ENCODE assay signal across 28 cellular contexts in the genomic region with DNA sequence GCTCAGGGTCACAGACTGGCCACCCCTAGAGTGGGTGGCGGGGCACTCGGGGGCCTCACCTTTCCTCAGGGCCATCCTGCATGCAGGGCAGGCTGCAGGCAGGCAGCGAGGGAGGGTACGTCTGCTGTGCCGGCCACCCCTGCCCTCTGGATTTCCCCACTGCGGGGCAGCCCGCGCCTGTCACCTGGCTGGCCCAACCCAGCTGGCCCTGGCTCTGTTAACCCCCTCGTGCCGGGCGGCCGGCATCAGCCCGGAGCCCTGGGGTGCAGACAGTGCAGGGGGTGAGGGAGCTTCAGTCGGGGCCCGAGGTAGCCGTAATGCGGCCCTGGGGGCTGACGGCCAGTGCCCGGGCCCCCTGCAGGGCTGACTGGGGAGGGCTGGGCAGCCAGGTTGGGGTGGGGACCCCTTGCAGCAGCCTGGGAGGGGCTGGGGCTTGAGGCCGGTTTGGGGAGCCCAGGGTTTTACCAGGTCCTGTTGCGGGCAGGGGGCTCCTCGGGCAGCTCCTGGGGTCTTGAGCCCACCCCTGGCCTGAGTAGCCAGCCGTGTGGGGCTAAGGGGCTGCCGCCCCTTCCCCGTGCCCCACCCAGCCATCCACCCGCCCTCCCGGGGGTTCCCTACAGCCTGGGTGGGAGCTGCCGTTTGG. TPM values are rescaled to one million over a fixed set of nuclear protein-coding genes. Genes with fewer than 3 reads are reported as not detected.
DNase-seq lines count a peak whose midpoint lies in the region; ATAC-seq, FAIRE-seq and TF ChIP-seq lines count a peak whose summit lies in the region.
"Had no signal": no experiment of that assay in that cellular context is flagged by ENCODE, and none has a peak within 500 bp of the region (broad histone marks: within the 10 kb centered on the region; RNA-seq: fewer than 3 reads in every experiment).

A gene (minus strand): TSS at position 128 of the 643 bp plus-strand sequence. CDS start 53 bp downstream, at position 75.

- no peak within 1 kb of the TSS for H2AK5ac ChIP-seq in H1 (ENCODE audit: low read depth, low read length)

- H3K36me3 ChIP-seq in H1 (ENCODE audit: control insufficient read depth in 2 of 4, insufficient read depth in 4 of 4, low read length in 3 of 4): peaks cover 0 to 22% (median 0%) of the 10 kb centered on the region in 4 experiments; a peak in 3 of 8 replicates
- H3K36me3 ChIP-seq in mucosa of descending colon (ENCODE audit: low read depth): no peaks in the 10 kb centered on the region

- POLR2A ChIA-PET in H1 (lab: Charles Lee; ENCODE audit: partially characterized antibody): interaction anchor here (3.3 to 4.2 kb wide), 3 partner anchors 11 to 22 kb away, joined by 19 to 26 read pairs (median 26); a partner anchor contains a TSS

- no peak within 1 kb of the TSS for H4K91ac ChIP-seq in H1 (replicated peaks; ENCODE audit: insufficient read length, low read length)

- TF ChIP-seq CTCF in H1 (IDR thresholded peaks at IDR 0.05; ENCODE audit: control extremely low read depth in 1 of 3, insufficient read depth in 1 of 3, low read depth in 1 of 3, low read length in 3 of 3): no peak
- no peak for TF ChIP-seq CTCF in mucosa of descending colon (IDR thresholded peaks at IDR 0.05)
- no peak for TF ChIP-seq CTCF in type B pancreatic cell (conservative IDR thresholded peaks at IDR 0.05)
- no peak for TF ChIP-seq CTCF in glutamatergic neuron (IDR thresholded peaks at IDR 0.05; ENCODE audit: partially characterized antibody, unreplicated experiment)

- H4K20me1 ChIP-seq in H1 (replicated peaks in 1 of 2; ENCODE audit: control insufficient read depth in 1 of 2, insufficient read depth in 2 of 2, low read length in 2 of 2): peaks cover 0 to 2% of the 10 kb centered on the region in 2 experiments

- TF ChIP-seq RAD21 in H1 (IDR thresholded peaks at IDR 0.05 in 1 of 2, conservative IDR thresholded peaks at IDR 0.05 in 1 of 2; ENCODE audit: low read depth in 2 of 2, low read length in 2 of 2): no peak

- H3K9me3 Mint-ChIP-seq in type B pancreatic cell (no peaks in the 10 kb centered on the region), glutamatergic neuron (ENCODE audit: unreplicated experiment) (peaks cover 5% of the 10 kb centered on the region)
- H3K9me3 Mint-ChIP-seq: activated T-cell treated with anti-CD3 and anti-CD28 coated beads, Interleukin-2, amount 50 U/mL, for 4 hours had no signal

- H4K5ac ChIP-seq in H1 (ENCODE audit: insufficient read length, low read depth, low read length): no peak within 1 kb of the TSS

- H2BK15ac ChIP-seq in H1 (ENCODE audit: low read length): no peak within 1 kb of the TSS

- H3K36me3 Mint-ChIP-seq in type B pancreatic cell (peaks cover 3% of the 10 kb centered on the region), glutamatergic neuron (ENCODE audit: unreplicated experiment) (no peaks in the 10 kb centered on the region)

- no peaks in the 10 kb centered on the region for H3K23me2 ChIP-seq in H1 (ENCODE audit: low read depth, low read length)

- no peak within 1 kb of the TSS for H2BK12ac ChIP-seq in H1 (ENCODE audit: low read depth, low read length)

- 91% methylated on average over 14 of the region's 28 CpGs; no CpG with 5 or more reads in 1 of the 2 experiments for WGBS in H1 (ENCODE audit: extremely low coverage in 1 of 2, insufficient coverage in 1 of 2, insufficient read length in 1 of 2, insufficient replicate concordance in 2 of 2, low coverage in 1 of 2, low lambda C conversion rate in 2 of 2, missing lambda C conversion rate in 1 of 2), 2 experiments

- no peak within 1 kb of the TSS for H3K14ac ChIP-seq in H1 (ENCODE audit: insufficient read length)

- intact Hi-C loops in left ventricle myocardium superior (cut with micrococcal nuclease) (no loop called here), cardiac septum (cut with DNase I) (no loop called here), mucosa of descending colon (cut with DNase I, micrococcal nuclease) (no loop called here)

- no peak within 1 kb of the TSS for H3K4me2 ChIP-seq in H1 (ENCODE audit: insufficient read depth in 1 of 2, low read depth in 2 of 2, low read length in 2 of 2)
- H3K4me2 ChIP-seq: BLaER1 treated with 17β-estradiol and CSF1 and Interleukin-3, amounts not matched to agents 10 nM and 100 nM had no signal

- H3K79me2 ChIP-seq in H1 (ENCODE audit: control insufficient read depth in 1 of 2, insufficient read depth in 2 of 2, low read length in 2 of 2): no peaks in the 10 kb centered on the region

- no peak within 1 kb of the TSS for H3K4me3 Mint-ChIP-seq in type B pancreatic cell
- no peak within 1 kb of the TSS for H3K4me3 Mint-ChIP-seq in glutamatergic neuron (ENCODE audit: unreplicated experiment)
- H3K4me3 Mint-ChIP-seq: activated naive CD4-positive, alpha-beta T cell treated with anti-CD3 and anti-CD28 coated beads, Interleukin-2, amount 10 ng/mL, durations not matched to agents 7 days and 5 days; activated T-cell treated with anti-CD3 and anti-CD28 coated beads, Interleukin-2, amount 50 U/mL, for 4 hours; nephron; T-helper 2 cell treated with Interferon-gamma antibody and Interleukin-4, amounts not matched to agents 5 μg/mL and 100 μg/mL, for 36 hours had no signal

- DNase-seq in left ventricle myocardium superior (peak; percentile 17), cardiac septum (ENCODE audit: low spot score) (no peak), H1 (ENCODE audit: low read depth in 1 of 2, low spot score in 2 of 2) (no peak), mucosa of descending colon (peak in 2 of 3 donors; percentile 35 to 50), type B pancreatic cell (ENCODE audit: extremely low spot score, unreplicated experiment) (peak; percentile 67), ureter (ENCODE audit: low spot score) (no peak), HuH-7.5 (ENCODE audit: low spot score) (no peak), glutamatergic neuron (no peak)
- DNase-seq: activated CD4-positive, alpha-beta T cell treated with anti-CD3 and anti-CD28 coated beads for 48 hours; activated naive CD4-positive, alpha-beta T cell treated with anti-CD3 and anti-CD28 coated beads, Interleukin-2, amount 10 ng/mL, durations not matched to agents 7 days and 5 days; activated T-cell treated with anti-CD3 and anti-CD28 coated beads, Interleukin-2, amount 50 U/mL, for 4 hours; anterior cingulate cortex; Calu3; caudate nucleus; dermis blood vessel endothelial cell; NCI-H1048; NCI-H2029; NCI-H2227 treated with DMSO at 0.1 percent for 48 hours; NCI-H748 treated with DMSO at 0.1 percent for 48 hours had no signal

- H3K4ac ChIP-seq in H1 (replicated peaks; ENCODE audit: insufficient read length, low read depth, low read length): no peak within 1 kb of the TSS

- no peaks in the 10 kb centered on the region for H3K4me1 Mint-ChIP-seq in type B pancreatic cell (ENCODE audit: unreplicated experiment)
- H3K4me1 Mint-ChIP-seq in glutamatergic neuron (ENCODE audit: low read depth, unreplicated experiment): no peaks in the 10 kb centered on the region
- H3K4me1 Mint-ChIP-seq: activated naive CD4-positive, alpha-beta T cell treated with anti-CD3 and anti-CD28 coated beads, Interleukin-2, amount 10 ng/mL, durations not matched to agents 7 days and 5 days; nephron had no signal

- H2BK20ac ChIP-seq in H1 (ENCODE audit: low read length): no peak within 1 kb of the TSS

- no peak for ATAC-seq in left ventricle myocardium superior
- ATAC-seq in mucosa of descending colon: peak; percentile 59
- ATAC-seq: activated T-cell treated with anti-CD3 and anti-CD28 coated beads, Interleukin-2, amount 50 U/mL, for 4 hours had no signal

- no peak for TF ChIP-seq POLR2A in H1 (IDR thresholded peaks at IDR 0.05; ENCODE audit: control extremely low read depth in 1 of 2, low read depth in 2 of 2, low read length in 2 of 2)

- peak within 1 kb of the TSS; percentile 68 for H4K8ac ChIP-seq in H1 (ENCODE audit: extremely low read depth, insufficient read depth, low read length)

- H3K27me3 Mint-ChIP-seq in type B pancreatic cell (no peaks in the 10 kb centered on the region), glutamatergic neuron (ENCODE audit: unreplicated experiment) (no peaks in the 10 kb centered on the region)
- H3K27me3 Mint-ChIP-seq: activated naive CD4-positive, alpha-beta T cell treated with anti-CD3 and anti-CD28 coated beads, Interleukin-2, amount 10 ng/mL, durations not matched to agents 7 days and 5 days had no signal

- H2AFZ ChIP-seq in H1 (ENCODE audit: low read length): no peak within 1 kb of the TSS

- no peak for TF ChIP-seq EP300 in H1 (IDR thresholded peaks at IDR 0.05; ENCODE audit: borderline replicate concordance in 1 of 2, low read depth in 2 of 2, low read length in 2 of 2)

- H3K27ac ChIP-seq in H1 (ENCODE audit: low read depth, low read length): no peak within 1 kb of the TSS
- H3K27ac ChIP-seq: BLaER1 treated with 17β-estradiol and CSF1 and Interleukin-3, amounts not matched to agents 10 nM and 100 nM; suprapubic skin; VCaP had no signal

- H3K27ac Mint-ChIP-seq in type B pancreatic cell: no peak within 1 kb of the TSS
- H3K27ac Mint-ChIP-seq in glutamatergic neuron (ENCODE audit: unreplicated experiment): no peak within 1 kb of the TSS
- H3K27ac Mint-ChIP-seq: activated naive CD4-positive, alpha-beta T cell treated with anti-CD3 and anti-CD28 coated beads, Interleukin-2, amount 10 ng/mL, durations not matched to agents 7 days and 5 days; T-helper 2 cell treated with Interferon-gamma antibody and Interleukin-4, amounts not matched to agents 5 μg/mL and 100 μg/mL, for 36 hours had no signal

- no peak within 1 kb of the TSS for H3K18ac ChIP-seq in H1 (ENCODE audit: extremely low read depth, low read length)

- H3K4me1 ChIP-seq in H1 (replicated peaks in 1 of 4; ENCODE audit: control insufficient read depth in 3 of 4, insufficient read depth in 4 of 4, low read length in 3 of 4): no peaks in the 10 kb centered on the region
- no peaks in the 10 kb centered on the region for H3K4me1 ChIP-seq in mucosa of descending colon (ENCODE audit: low read depth)
- H3K4me1 ChIP-seq: BLaER1 treated with 17β-estradiol and CSF1 and Interleukin-3, amounts not matched to agents 10 nM and 100 nM; HAP-1 had no signal

- H3K9ac ChIP-seq in H1 (replicated peaks in 1 of 4; ENCODE audit: extremely low read depth in 1 of 4, low read depth in 3 of 4, low read length in 3 of 4): no peak within 1 kb of the TSS
- H3K9ac ChIP-seq: BLaER1 treated with 17β-estradiol and CSF1 and Interleukin-3, amounts not matched to agents 10 nM and 100 nM had no signal

- H3K56ac ChIP-seq in H1 (replicated peaks; ENCODE audit: insufficient read length, low read depth, low read length): no peak within 1 kb of the TSS

- peaks cover 8 to 12% of the 10 kb centered on the region in 2 experiments for H3K9me3 ChIP-seq in H1 (ENCODE audit: insufficient read depth in 2 of 2, low read depth in 1 of 2, low read length in 1 of 2)
- peaks cover 10% of the 10 kb centered on the region for H3K9me3 ChIP-seq in mucosa of descending colon

- FAIRE-seq in H1 (lab: Jason Lieb, UNC): no peak
- FAIRE-seq: keratinocyte had no signal

- H3K4me3 ChIP-seq in H1 (ENCODE audit: extremely low read depth in 1 of 4, insufficient read depth in 2 of 4, low read depth in 3 of 4, low read length in 4 of 4) (no peak within 1 kb of the TSS), mucosa of descending colon (no peak within 1 kb of the TSS)
- H3K4me3 ChIP-seq: BLaER1 treated with 17β-estradiol and CSF1 and Interleukin-3, amounts not matched to agents 10 nM and 100 nM; HAP-1; suprapubic skin had no signal

- H2BK5ac ChIP-seq in H1 (ENCODE audit: low read depth, low read length): no peak within 1 kb of the TSS

- no peak within 1 kb of the TSS for H2BK120ac ChIP-seq in H1 (replicated peaks; ENCODE audit: low read depth, low read length)

- no peaks in the 10 kb centered on the region; the same call in 1 of the 2 replicates for H3K79me1 ChIP-seq in H1 (ENCODE audit: low read depth, low read length)

- CTCF ChIA-PET in H1 (lab: Charles Lee; ENCODE audit: partially characterized antibody): interaction anchor here (0.6 to 2.2 kb wide), 8 partner anchors 11 to 48 kb away, joined by 3 to 6 read pairs (median 5); a partner anchor contains a TSS

- no peaks in the 10 kb centered on the region for H3K27me3 ChIP-seq in H1 (replicated peaks in 1 of 4; ENCODE audit: control insufficient read depth in 3 of 4, extremely low read depth in 1 of 4, insufficient read depth in 3 of 4, low read length in 3 of 4)
- H3K27me3 ChIP-seq: BLaER1 treated with 17β-estradiol and CSF1 and Interleukin-3, amounts not matched to agents 10 nM and 100 nM; suprapubic skin had no signal

- no peak within 1 kb of the TSS for H3K23ac ChIP-seq in H1 (ENCODE audit: insufficient read length)

RNA-seq across cellular contexts. Expression of the gene that starts here (rescaled TPM):
- not detected for total RNA-seq in left ventricle myocardium superior
- total RNA-seq in cardiac septum: 0.19 TPM
- total RNA-seq in H1 (2021; fragmentation: NEBNext Ultra II Directional; extraction: Animal tissue kit (Norgen Biotek cat#: 25700)): not detected in 2 replicates
- polyA plus RNA-seq in H1 (2011; rRNA removed): 0.03 TPM in 1 of 2 replicates, not detected in the other
- 0.05 TPM for polyA plus RNA-seq in H1 (2011; cell fraction: cytosol; rRNA removed)
- polyA plus RNA-seq in H1 (2011; cell fraction: nucleus; rRNA removed): 0.07 TPM
- 0.08 to 0.09 TPM in 2 of 4 replicates, not detected in the others for polyA plus RNA-seq in H1 (2012, experiment 1 of 2)
- not detected for polyA plus RNA-seq in H1 (2012, experiment 2 of 2)
- not detected for polyA plus RNA-seq in H1 (2013, experiment 1 of 2)
- polyA plus RNA-seq in H1 (2013, experiment 2 of 2): not detected
- not detected in 2 replicates for polyA minus RNA-seq in H1 (2011; rRNA and poly(A)+ RNA removed)
- not detected for polyA minus RNA-seq in H1 (2011; cell fraction: cytosol; rRNA and poly(A)+ RNA removed)
- not detected for polyA minus RNA-seq in H1 (2011; cell fraction: nucleus; rRNA and poly(A)+ RNA removed)
- total RNA-seq in mucosa of descending colon: 1 to 10 TPM in 2 of 3 donors, under 1 TPM in 1; 0.51 to 1.9 (median 1.8) TPM
- 0.17 and 0.59 TPM in 2 replicates for total RNA-seq in type B pancreatic cell (ENCODE audit: low replicate concordance)
- not detected for total RNA-seq in ureter
- 0.39 TPM for total RNA-seq in glutamatergic neuron (ENCODE audit: unreplicated experiment)
- total RNA-seq: activated CD8-positive, alpha-beta memory T cell treated with anti-CD3 and anti-CD28 coated beads for 36 hours; Calu3; dermis blood vessel endothelial cell; glomerular endothelial cell had no signal
- polyA plus RNA-seq: keratinocyte had no signal

Comparison
In these comparisons a context has a peak if more than half of its experiments do, and no peak if none do; other contexts are left out.
1. Peak in DNase-seq in left ventricle myocardium superior; RNA of the gene not detected or under 1 TPM.
2. Peak in DNase-seq in type B pancreatic cell; RNA of the gene not detected or under 1 TPM.
3. DNase-seq: peak in mucosa of descending colon (2 of 3); none in cardiac septum (single experiment), H1 (0 of 2), ureter (single experiment), HuH-7.5 (single experiment) and glutamatergic neuron (single experiment).